Comparison of ENCODE assay signal across 8 cellular contexts in genomic region chr11:2380396-2380795, GRCh38. TPM values are rescaled to one million over a fixed set of nuclear protein-coding genes. Genes with fewer than 3 reads are reported as not detected.
DNase-seq lines count a peak whose midpoint lies in the region; ATAC-seq, FAIRE-seq and TF ChIP-seq lines count a peak whose summit lies in the region.

No MANE protein-coding gene starts in this region.

- H3K4me3 Mint-ChIP-seq in CD4-positive, CD25-positive, alpha-beta regulatory T cell = peak overlapping the region in 3 of 4 donors; percentile 35 to 65 (median 54)

- no peaks in the 10 kb centered on the region for H3K27me3 ChIP-seq in CD4-positive, CD25-positive, alpha-beta regulatory T cell (ENCODE audit: control insufficient read depth, insufficient read depth, low read length)
- no peaks in the 10 kb centered on the region for H3K27me3 ChIP-seq in esophagus muscularis mucosa
- H3K27me3 ChIP-seq in pancreas = no peaks in the 10 kb centered on the region

- intact Hi-C loops in OCI-LY7 (cut with micrococcal nuclease; ENCODE audit: unreplicated experiment) (loop anchor here (5.0 kb wide), 1 partner anchor 858 kb away; no protein-coding TSS in a partner anchor), esophagus muscularis mucosa (cut with DNase I) (no loop called here), pancreas (cut with DNase I) (no loop called here)

- H3K4me2 ChIP-seq in OCI-LY7 (ENCODE audit: low read length) = peak overlapping the region; percentile 90

- POLR2A ChIA-PET in OCI-LY7 (lab: Charles Lee) = no interaction called here

- no peak for ATAC-seq in CD4-positive, CD25-positive, alpha-beta regulatory T cell (ENCODE audit: low read depth in 2 of 2)
- ATAC-seq in pancreas = no peak
- no peak for ATAC-seq in HG02973 (IDR thresholded peaks at IDR 0.05; ENCODE audit: unreplicated experiment)

- no peaks in the 10 kb centered on the region for H3K9me2 ChIP-seq in OCI-LY7 (ENCODE audit: insufficient read depth, low read length)

- peaks cover 0 to 61% (median 28%) of the 10 kb centered on the region in 4 donors for H3K4me1 Mint-ChIP-seq in CD4-positive, CD25-positive, alpha-beta regulatory T cell

- H3K36me3 ChIP-seq in CD4-positive, CD25-positive, alpha-beta regulatory T cell (ENCODE audit: control insufficient read depth, insufficient read depth, low read length) = no peaks in the 10 kb centered on the region
- peaks cover 40% of the 10 kb centered on the region for H3K36me3 ChIP-seq in OCI-LY7 (ENCODE audit: insufficient read depth, low read length)
- H3K36me3 ChIP-seq in esophagus muscularis mucosa = peaks cover 0 to 6% (median 4%) of the 10 kb centered on the region in 4 donors
- no peaks in the 10 kb centered on the region for H3K36me3 ChIP-seq in pancreas

- peak overlapping the region in 1 of 3 donors; percentile 66 for H3K27ac Mint-ChIP-seq in CD4-positive, CD25-positive, alpha-beta regulatory T cell

- no peak for TF ChIP-seq POLR2A in esophagus muscularis mucosa (IDR thresholded peaks at IDR 0.05; ENCODE audit: low read depth)

- H4K20me1 ChIP-seq in OCI-LY7 (ENCODE audit: insufficient read depth, low read length) = peaks cover 48% of the 10 kb centered on the region

- no peak for TF ChIP-seq EP300 in esophagus muscularis mucosa (IDR thresholded peaks at IDR 0.05)

- CTCF ChIA-PET in OCI-LY7 (lab: Charles Lee; ENCODE audit: unreplicated experiment) = no interaction called here

- no peaks in the 10 kb centered on the region for H3K36me3 Mint-ChIP-seq in CD4-positive, CD25-positive, alpha-beta regulatory T cell

- no peak overlapping the region for H3K27ac ChIP-seq in CD4-positive, CD25-positive, alpha-beta regulatory T cell (ENCODE audit: insufficient read depth, low read length, poor library complexity, severe bottlenecking)
- H3K27ac ChIP-seq in OCI-LY7 (ENCODE audit: low read depth, low read length, poor library complexity, severe bottlenecking) (peak overlapping the region; percentile 89), esophagus muscularis mucosa (replicated peaks in 1 of 4) (peak overlapping the region; percentile 98 to 100 (median 100)), pancreas (peak overlapping the region; percentile 8 to 77 (median 49))

- FAIRE-seq in pancreas (lab: Jason Lieb, UNC) = no peak

- WGBS in esophagus muscularis mucosa = 61% methylated on average over 9 of the region's 13 CpGs
- 72 to 75% methylated on average over 13 of the region's 13 CpGs for WGBS in pancreas, 2 donors

- no peak overlapping the region for H2AFZ ChIP-seq in OCI-LY7 (ENCODE audit: low read length)

- no peaks in the 10 kb centered on the region for H3K9me3 Mint-ChIP-seq in CD4-positive, CD25-positive, alpha-beta regulatory T cell

- no peak overlapping the region for H3K4me3 ChIP-seq in CD4-positive, CD25-positive, alpha-beta regulatory T cell (ENCODE audit: low read depth, low read length)
- H3K4me3 ChIP-seq in OCI-LY7 (ENCODE audit: low read depth, low read length, poor library complexity, severe bottlenecking) (peak overlapping the region; percentile 99), esophagus muscularis mucosa (peak overlapping the region; percentile 89 to 100 (median 100)), pancreas (peak overlapping the region in 1 of 4 donors; percentile 26)

- H3K9me3 ChIP-seq in CD4-positive, CD25-positive, alpha-beta regulatory T cell (ENCODE audit: control insufficient read depth in 2 of 2, low read length in 2 of 2) = no peaks in the 10 kb centered on the region
- H3K9me3 ChIP-seq in OCI-LY7 (ENCODE audit: low read length) (no peaks in the 10 kb centered on the region), esophagus muscularis mucosa (no peaks in the 10 kb centered on the region), pancreas (no peaks in the 10 kb centered on the region)

- no TSS peak for BruUV-seq in OCI-LY7 (replicated peaks; lab: Mats Ljungman, UMichigan)

- peaks cover 65% of the 10 kb centered on the region for H3K79me2 ChIP-seq in OCI-LY7 (ENCODE audit: insufficient read depth, low read depth, low read length)

- DNase-seq in CD4-positive, CD25-positive, alpha-beta regulatory T cell = no peak
- no peak for DNase-seq in OCI-LY7 (ENCODE audit: low spot score)
- no peak for DNase-seq in esophagus muscularis mucosa (ENCODE audit: extremely low spot score)
- DNase-seq in pancreas = peak in 3 of 6 donors; percentile 14 to 67 (median 15)
- no peak for DNase-seq in NCI-H1694 (lab: John Stamatoyannopoulos, UW)
- DNase-seq in mucosa of gallbladder (ENCODE audit: low spot score) = no peak
- DNase-seq in activated gamma-delta T cell treated with Interleukin-2 at 50 U/mL for 16 hours = no peak

- H3K4me1 ChIP-seq in CD4-positive, CD25-positive, alpha-beta regulatory T cell (ENCODE audit: control insufficient read depth, insufficient read depth, low read length, poor library complexity, severe bottlenecking) = peaks cover 52% of the 10 kb centered on the region
- peaks cover 58% of the 10 kb centered on the region for H3K4me1 ChIP-seq in OCI-LY7 (ENCODE audit: insufficient read depth, low read length, poor library complexity, severe bottlenecking)
- peaks cover 76 to 82% (median 79%) of the 10 kb centered on the region in 4 donors for H3K4me1 ChIP-seq in esophagus muscularis mucosa
- peaks cover 22 to 51% (median 34%) of the 10 kb centered on the region in 3 donors for H3K4me1 ChIP-seq in pancreas

- TF ChIP-seq CTCF in OCI-LY7 (conservative IDR thresholded peaks at IDR 0.05; ENCODE audit: low read length) = no peak
- no peak for TF ChIP-seq CTCF in esophagus muscularis mucosa (IDR thresholded peaks at IDR 0.05)
- no peak for TF ChIP-seq CTCF in pancreas (IDR thresholded peaks at IDR 0.05)

- no peaks in the 10 kb centered on the region for H3K27me3 Mint-ChIP-seq in CD4-positive, CD25-positive, alpha-beta regulatory T cell

RNA-seq across cellular contexts. Expression of gene CD81, which starts 3.3 kb away (rescaled TPM):
- total RNA-seq in CD4-positive, CD25-positive, alpha-beta regulatory T cell = 156 TPM
- polyA plus RNA-seq in CD4-positive, CD25-positive, alpha-beta regulatory T cell = 10 to 100 TPM; 13.2 to 35.4 (median 16.2) TPM
- total RNA-seq in OCI-LY7 (2014; rRNA removed; shearing (Covaris generic)) = 233 and 290 TPM in 2 replicates
- total RNA-seq in OCI-LY7 (2022) = 343 and 404 TPM in 2 replicates
- total RNA-seq in esophagus muscularis mucosa = 100 to 1,000 TPM; 498 to 652 (median 582) TPM
- total RNA-seq in pancreas = 100 to 1,000 TPM; 154 to 337 (median 236) TPM
- polyA plus RNA-seq in pancreas = 100 to 1,000 TPM; 166 to 392 TPM
- 746 TPM for total RNA-seq in mucosa of gallbladder

RNA-seq across cellular contexts. Expression of gene TSSC4, which starts 20.2 kb away (rescaled TPM):
- total RNA-seq in CD4-positive, CD25-positive, alpha-beta regulatory T cell = 59.6 TPM
- 10 to 100 TPM; 68.5 to 97.4 (median 76.9) TPM for polyA plus RNA-seq in CD4-positive, CD25-positive, alpha-beta regulatory T cell
- 40.4 and 43.5 TPM in 2 replicates for total RNA-seq in OCI-LY7 (2014; rRNA removed; shearing (Covaris generic))
- total RNA-seq in OCI-LY7 (2022) (41.3 and 50.9 TPM in 2 replicates), esophagus muscularis mucosa (10 to 100 TPM; 46.9 to 76.9 (median 70.6) TPM), pancreas (10 to 100 TPM; 16.8 to 27.7 (median 19.7) TPM), mucosa of gallbladder (50.5 TPM)
- 10 to 100 TPM; 54.3 to 60.0 TPM for polyA plus RNA-seq in pancreas
